Comparison of ENCODE assay signal across 14 cellular contexts in the genomic region with DNA sequence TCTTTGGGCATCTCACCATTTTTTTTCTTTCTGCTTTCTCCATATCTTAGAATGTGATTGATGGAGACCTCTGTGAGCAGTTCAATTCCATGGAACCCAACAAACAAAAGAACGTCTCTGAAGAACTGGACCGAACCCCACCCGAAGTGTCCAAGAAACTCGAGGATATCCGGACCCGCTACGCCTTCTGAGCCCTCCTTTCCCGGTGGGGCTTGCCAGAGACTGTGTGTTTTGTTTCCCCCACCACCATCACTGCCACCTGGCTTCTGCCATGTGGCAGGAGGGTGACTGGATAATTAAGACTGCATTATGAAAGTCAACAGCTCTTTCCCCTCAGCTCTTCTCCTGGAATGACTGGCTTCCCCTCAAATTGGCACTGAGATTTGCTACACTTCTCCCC. TPM values are rescaled to one million over a fixed set of nuclear protein-coding genes. Genes with fewer than 3 reads are reported as not detected.
A peak's percentile ranks its signal among the peaks of the same experiment; 100 is the strongest.
DNase-seq lines count a peak whose midpoint lies in the region; ATAC-seq and TF ChIP-seq lines count a peak whose summit lies in the region.
"Had no signal": no experiment of that assay in that cellular context is flagged by ENCODE, and none has a peak within 500 bp of the region (broad histone marks: within the 10 kb centered on the region; RNA-seq: fewer than 3 reads in every experiment).

No MANE protein-coding gene starts in this region.

- ATAC-seq in heart right ventricle (no peak), left ventricle myocardium superior (no peak), HG02759 (IDR thresholded peaks at IDR 0.05; ENCODE audit: unreplicated experiment) (no peak), GM21381 (IDR thresholded peaks at IDR 0.05; ENCODE audit: unreplicated experiment) (no peak), left lobe of liver (no peak)
- ATAC-seq in activated naive CD8-positive, alpha-beta T cell treated with anti-CD3 and anti-CD28 coated beads, Interleukin-2, amount 50 U/mL, for 24 hours: no peak

- H3K4me3 ChIP-seq in heart right ventricle (no peak overlapping the region), mesodermal cell (ENCODE audit: extremely low read depth, insufficient read depth, low read length, poor library complexity, severe bottlenecking) (no peak overlapping the region)

- H3K36me3 Mint-ChIP-seq in activated naive CD8-positive, alpha-beta T cell treated with anti-CD3 and anti-CD28 coated beads, Interleukin-2, amount 50 U/mL, for 24 hours (ENCODE audit: low read depth): peaks cover 72% of the 10 kb centered on the region

- 61 to 90% methylated on average over 8 of the region's 8 CpGs for WGBS in heart right ventricle, 2 donors
- 96% methylated on average over 8 of the region's 8 CpGs; no CpG with 5 or more reads in 1 of the 2 experiments for WGBS in mesodermal cell (ENCODE audit: insufficient coverage in 2 of 2), 2 experiments

- DNase-seq in heart right ventricle (no peak), left ventricle myocardium superior (no peak), left lobe of liver (ENCODE audit: low spot score) (no peak), inferior parietal cortex (ENCODE audit: extremely low spot score) (no peak)
- DNase-seq in activated naive CD8-positive, alpha-beta T cell treated with anti-CD3 and anti-CD28 coated beads, Interleukin-2, amount 50 U/mL, for 24 hours: no peak
- DNase-seq: activated CD4-positive, alpha-beta T cell treated with anti-CD3 and anti-CD28 coated beads, Interleukin-2, amount 50 U/mL, for 4 hours; DMS153; NCI-H2029 treated with DMSO at 0.1 percent for 48 hours; small intestine; T-helper 9 cell had no signal

- H3K4me3 Mint-ChIP-seq in activated naive CD8-positive, alpha-beta T cell treated with anti-CD3 and anti-CD28 coated beads, Interleukin-2, amount 50 U/mL, for 24 hours: no peak overlapping the region

- H3K9me3 ChIP-seq in heart right ventricle (no peaks in the 10 kb centered on the region), mesodermal cell (ENCODE audit: control insufficient read depth, low read length) (no peaks in the 10 kb centered on the region)
- H3K9me3 ChIP-seq: neutrophil had no signal

- H3K27ac ChIP-seq in heart right ventricle (peak overlapping the region in 7 of 10 donors; percentile 16 to 87 (median 78)), mesodermal cell (ENCODE audit: low read depth, low read length, severe bottlenecking) (peak overlapping the region; percentile 16)
- H3K27ac ChIP-seq: neutrophil had no signal

- peaks cover 29% of the 10 kb centered on the region for H3K4me1 Mint-ChIP-seq in activated naive CD8-positive, alpha-beta T cell treated with anti-CD3 and anti-CD28 coated beads, Interleukin-2, amount 50 U/mL, for 24 hours

- H3K27me3 ChIP-seq in heart right ventricle: no peaks in the 10 kb centered on the region
- H3K27me3 ChIP-seq: neutrophil had no signal

- H3K27me3 Mint-ChIP-seq in activated naive CD8-positive, alpha-beta T cell treated with anti-CD3 and anti-CD28 coated beads, Interleukin-2, amount 50 U/mL, for 24 hours: no peaks in the 10 kb centered on the region

- H3K4me1 ChIP-seq in heart right ventricle (peaks cover 2 to 57% (median 45%) of the 10 kb centered on the region in 9 donors), mesodermal cell (ENCODE audit: control insufficient read depth, insufficient read depth, low read length, poor library complexity, severe bottlenecking) (peaks cover 28% of the 10 kb centered on the region)

- intact Hi-C loops in heart right ventricle (cut with DNase I) (loop anchor here in 3 of 10 donors (5.0 to 10.0 kb wide), 3 partner anchors 34 to 83 kb away; no protein-coding TSS in a partner anchor), left ventricle myocardium superior (cut with micrococcal nuclease) (no loop called here)

- peaks cover 4 to 90% (median 52%) of the 10 kb centered on the region in 9 donors for H3K36me3 ChIP-seq in heart right ventricle
- peaks cover 91% of the 10 kb centered on the region for H3K36me3 ChIP-seq in mesodermal cell (ENCODE audit: control insufficient read depth, insufficient read depth, low read length)

- H3K9me3 Mint-ChIP-seq in activated naive CD8-positive, alpha-beta T cell treated with anti-CD3 and anti-CD28 coated beads, Interleukin-2, amount 50 U/mL, for 24 hours: no peaks in the 10 kb centered on the region

- TF ChIP-seq CTCF in heart right ventricle (IDR thresholded peaks at IDR 0.05): no peak

- peak overlapping the region; percentile 79 for H3K27ac Mint-ChIP-seq in activated naive CD8-positive, alpha-beta T cell treated with anti-CD3 and anti-CD28 coated beads, Interleukin-2, amount 50 U/mL, for 24 hours

RNA-seq across cellular contexts. Expression of a gene that starts 48.0 kb away (rescaled TPM):
- total RNA-seq in heart right ventricle (100 to 1,000 TPM; 121 to 188 (median 163) TPM), left ventricle myocardium superior (146 TPM), left lobe of liver (92.3 TPM)
- 10 to 100 TPM; 45.4 to 71.4 TPM for polyA plus RNA-seq in heart right ventricle
- 221 TPM for polyA plus RNA-seq in mesodermal cell (2013, experiment 1 of 2)
- 211 TPM for polyA plus RNA-seq in mesodermal cell (2013, experiment 2 of 2)

RNA-seq across cellular contexts. Expression of a gene that starts 48.3 kb away (rescaled TPM):
- total RNA-seq in heart right ventricle (10 to 100 TPM; 33.3 to 56.8 (median 40.7) TPM), left ventricle myocardium superior (48.7 TPM), left lobe of liver (31.2 TPM)
- 10 to 100 TPM; 29.3 to 32.7 TPM for polyA plus RNA-seq in heart right ventricle
- 46.5 TPM for polyA plus RNA-seq in mesodermal cell (2013, experiment 1 of 2)
- 44.2 TPM for polyA plus RNA-seq in mesodermal cell (2013, experiment 2 of 2)
